Comparison of ENCODE assay signal across 9 cellular contexts in the genomic region with DNA sequence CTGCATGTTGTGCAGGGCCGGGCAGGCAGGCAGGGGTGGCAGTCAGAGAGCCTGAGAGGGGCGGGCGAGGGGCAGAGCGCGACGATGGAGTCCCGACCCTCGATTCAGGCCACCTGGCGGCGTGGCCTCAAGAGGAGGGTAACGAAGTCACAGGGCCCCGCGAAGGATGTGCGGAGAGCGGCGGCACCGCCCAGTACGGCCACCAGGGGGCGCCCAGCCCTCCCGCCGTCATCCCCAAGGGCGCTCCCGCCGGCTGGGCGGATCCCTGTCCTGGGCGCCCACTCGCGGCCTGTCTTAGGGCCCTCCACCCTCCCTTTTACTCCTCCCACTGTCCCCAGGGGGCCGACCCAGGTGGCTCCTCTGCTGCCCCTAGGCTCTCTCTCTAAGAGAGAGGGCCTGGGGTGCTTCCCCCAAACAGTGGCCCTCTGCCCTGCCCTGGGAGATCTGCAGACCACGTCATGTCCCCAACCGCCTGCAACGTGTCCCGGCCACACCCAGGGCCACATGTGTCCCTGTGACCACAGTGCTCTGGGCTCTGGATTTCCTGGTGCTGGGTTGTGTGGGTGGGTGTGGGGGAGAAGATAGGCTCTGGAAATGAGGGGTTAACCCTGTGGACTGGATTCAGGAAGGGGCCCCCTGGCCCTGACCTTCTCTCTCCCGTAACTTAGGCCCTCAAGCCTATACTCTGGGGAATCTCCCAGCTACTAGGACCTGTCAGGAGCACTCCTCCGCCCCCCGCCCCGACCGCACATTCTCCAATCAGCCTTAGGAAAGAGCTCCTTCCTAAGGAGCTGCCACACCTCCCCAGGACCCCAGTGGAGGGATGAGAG. TPM values are rescaled to one million over a fixed set of nuclear protein-coding genes. Genes with fewer than 3 reads are reported as not detected.
DNase-seq lines count a peak whose midpoint lies in the region; ATAC-seq and TF ChIP-seq lines count a peak whose summit lies in the region.
"Had no signal": no experiment of that assay in that cellular context is flagged by ENCODE, and none has a peak within 500 bp of the region (broad histone marks: within the 10 kb centered on the region; RNA-seq: fewer than 3 reads in every experiment).

No MANE protein-coding gene starts in this region.

- no peaks in the 10 kb centered on the region for H3K27me3 ChIP-seq in CD4-positive, alpha-beta memory T cell (ENCODE audit: insufficient read depth, low read length)
- H3K27me3 ChIP-seq in HL-60 (ENCODE audit: insufficient read depth, poor library complexity, severe bottlenecking): no peaks in the 10 kb centered on the region
- no peaks in the 10 kb centered on the region for H3K27me3 ChIP-seq in Panc1 (ENCODE audit: control insufficient read depth, insufficient read depth, low read length)

- peak overlapping the region; percentile 85 to 92 (median 88) for H3K4me3 Mint-ChIP-seq in CD4-positive, alpha-beta memory T cell
- no peak overlapping the region for H3K4me3 Mint-ChIP-seq in neural crest cell
- peak overlapping the region; percentile 73 for H3K4me3 Mint-ChIP-seq in stimulated activated naive CD8-positive, alpha-beta T cell treated with anti-CD3 and anti-CD28 coated beads, Interleukin-15, Interleukin-2, amounts not matched to agents 100 ng/mL and 50 ng/mL, for 24 hours

- peak overlapping the region; percentile 73 for H3K27ac ChIP-seq in CD4-positive, alpha-beta memory T cell (ENCODE audit: low read depth, low read length)
- H3K27ac ChIP-seq in HL-60 (replicated peaks) (peak overlapping the region; percentile 73), Panc1 (ENCODE audit: low read length) (peak overlapping the region; percentile 65)

- H3K36me3 ChIP-seq in CD4-positive, alpha-beta memory T cell (ENCODE audit: insufficient read depth, low read length): no peaks in the 10 kb centered on the region
- no peaks in the 10 kb centered on the region for H3K36me3 ChIP-seq in Panc1 (ENCODE audit: control insufficient read depth, insufficient read depth, low read length)

- intact Hi-C loops in CD4-positive, alpha-beta memory T cell (cut with micrococcal nuclease): loop anchor here (1.0 to 2.0 kb wide), 7 partner anchors 13 to 236 kb away; partner anchors contain the start of genes DDX28, DUS2 and PSMB10
- intact Hi-C loops in Panc1 (cut with micrococcal nuclease; ENCODE audit: unreplicated experiment): loop anchor here (5.0 kb wide), 1 partner anchor 49 kb away; no protein-coding TSS in a partner anchor

- DNase-seq in CD4-positive, alpha-beta memory T cell: peak; percentile 81 to 83 (median 81)
- DNase-seq in HL-60 (ENCODE audit: low read depth in 1 of 2, low spot score in 1 of 2) (peak; percentile 75 to 82), Panc1 (ENCODE audit: low read depth, low spot score) (no peak), activated T-helper 1 cell treated with Interleukin-2 at 50 U/mL for 16 hours (ENCODE audit: low read depth) (peak; percentile 74), fibroblast of mammary gland (ENCODE audit: low read depth) (peak; percentile 62), neural crest cell (ENCODE audit: low read depth, low spot score) (peak; percentile 77)

- H3K9me3 ChIP-seq in CD4-positive, alpha-beta memory T cell (ENCODE audit: control insufficient read depth in 1 of 2, low read length in 2 of 2): no peaks in the 10 kb centered on the region
- H3K9me3 ChIP-seq in Panc1 (ENCODE audit: control insufficient read depth, insufficient read depth, low read depth, low read length): no peaks in the 10 kb centered on the region

- H3K4me3 ChIP-seq in CD4-positive, alpha-beta memory T cell (ENCODE audit: low read length in 2 of 2): peak overlapping the region; percentile 17 to 70
- no peak overlapping the region for H3K4me3 ChIP-seq in HL-60 (replicated peaks; ENCODE audit: insufficient read depth, low read length)
- H3K4me3 ChIP-seq in Panc1 (ENCODE audit: low read depth in 2 of 2, low read length in 2 of 2): peak overlapping the region in 1 of 2 experiments; percentile 26; a peak in 2 of 4 replicates
- H3K4me3 ChIP-seq in fibroblast of mammary gland (ENCODE audit: control insufficient read depth, low read depth, low read length): peak overlapping the region; percentile 12

- H3K4me1 ChIP-seq in CD4-positive, alpha-beta memory T cell (ENCODE audit: insufficient read depth, low read length): peaks cover 45% of the 10 kb centered on the region
- peaks cover 4% of the 10 kb centered on the region; the same call in 1 of the 2 replicates for H3K4me1 ChIP-seq in Panc1 (ENCODE audit: control insufficient read depth, insufficient read depth, low read length)

- in situ Hi-C loops in Panc1 (cut with HindIII; ENCODE audit: low pct_unique_long_range_greater_than_20kb, low sequenced_read_pairs): no loop called here

- no TSS peak for BruUV-seq in Panc1 (replicated peaks; lab: Mats Ljungman, UMichigan)

- no peaks in the 10 kb centered on the region for H3K9me3 Mint-ChIP-seq in CD4-positive, alpha-beta memory T cell
- no peaks in the 10 kb centered on the region for H3K9me3 Mint-ChIP-seq in neural crest cell
- no peaks in the 10 kb centered on the region for H3K9me3 Mint-ChIP-seq in stimulated activated naive CD8-positive, alpha-beta T cell treated with anti-CD3 and anti-CD28 coated beads, Interleukin-15, Interleukin-2, amounts not matched to agents 100 ng/mL and 50 ng/mL, for 24 hours

- peaks cover 0 to 11% of the 10 kb centered on the region in 2 donors for H3K36me3 Mint-ChIP-seq in CD4-positive, alpha-beta memory T cell
- no peaks in the 10 kb centered on the region for H3K36me3 Mint-ChIP-seq in neural crest cell (ENCODE audit: low read depth)
- H3K36me3 Mint-ChIP-seq in stimulated activated naive CD8-positive, alpha-beta T cell treated with anti-CD3 and anti-CD28 coated beads, Interleukin-15, Interleukin-2, amounts not matched to agents 100 ng/mL and 50 ng/mL, for 24 hours (ENCODE audit: low read depth): no peaks in the 10 kb centered on the region

- peak overlapping the region; percentile 95 to 98 (median 96) for H3K27ac Mint-ChIP-seq in CD4-positive, alpha-beta memory T cell
- H3K27ac Mint-ChIP-seq in neural crest cell (ENCODE audit: unreplicated experiment): no peak overlapping the region
- peak overlapping the region; percentile 93 for H3K27ac Mint-ChIP-seq in stimulated activated naive CD8-positive, alpha-beta T cell treated with anti-CD3 and anti-CD28 coated beads, Interleukin-15, Interleukin-2, amounts not matched to agents 100 ng/mL and 50 ng/mL, for 24 hours

- CTCF ChIA-PET in CD4-positive, alpha-beta memory T cell (lab: Charles Lee; ENCODE audit: partially characterized antibody): interaction anchor here (0.6 to 2.9 kb wide), 19 partner anchors 9 to 472 kb away, joined by 3 to 45 read pairs (median 5); partner anchors contain the start of genes DDX28, DUS2 and NFATC3
- CTCF ChIA-PET in Panc1 (lab: Charles Lee): interaction anchor here (0.6 kb wide), 2 partner anchors 37 to 268 kb away, joined by 4 to 5 read pairs; no protein-coding TSS in a partner anchor

- TF ChIP-seq CTCF in HL-60 (IDR thresholded peaks at IDR 0.05; ENCODE audit: insufficient read depth, low read length) (peak; percentile 82), Panc1 (IDR thresholded peaks at IDR 0.05) (peak; percentile 96), fibroblast of mammary gland (conservative IDR thresholded peaks at IDR 0.05; ENCODE audit: control insufficient read depth, insufficient read depth, low read depth, low read length) (peak; percentile 64), neural crest cell (conservative IDR thresholded peaks at IDR 0.05) (peak; percentile 100)

- no peaks in the 10 kb centered on the region for H3K27me3 Mint-ChIP-seq in CD4-positive, alpha-beta memory T cell
- no peaks in the 10 kb centered on the region for H3K27me3 Mint-ChIP-seq in neural crest cell (ENCODE audit: low read depth)
- H3K27me3 Mint-ChIP-seq in stimulated activated naive CD8-positive, alpha-beta T cell treated with anti-CD3 and anti-CD28 coated beads, Interleukin-15, Interleukin-2, amounts not matched to agents 100 ng/mL and 50 ng/mL, for 24 hours: no peaks in the 10 kb centered on the region

- H3K4me1 Mint-ChIP-seq in CD4-positive, alpha-beta memory T cell: peaks cover 16 to 53% (median 35%) of the 10 kb centered on the region in 4 donors
- no peaks in the 10 kb centered on the region for H3K4me1 Mint-ChIP-seq in neural crest cell
- H3K4me1 Mint-ChIP-seq in stimulated activated naive CD8-positive, alpha-beta T cell treated with anti-CD3 and anti-CD28 coated beads, Interleukin-15, Interleukin-2, amounts not matched to agents 100 ng/mL and 50 ng/mL, for 24 hours (ENCODE audit: low read depth): peaks cover 45% of the 10 kb centered on the region

- POLR2A ChIA-PET in CD4-positive, alpha-beta memory T cell (lab: Charles Lee; ENCODE audit: partially characterized antibody): interaction anchor here (0.7 to 3.3 kb wide), 9 partner anchors 9 to 92 kb away, joined by 3 to 35 read pairs (median 4); partner anchors contain the start of genes DDX28, DUS2 and NFATC3
- POLR2A ChIA-PET in Panc1 (lab: Charles Lee): interaction anchor here (0.6 kb wide), 1 partner anchor 26 kb away, joined by 3 read pairs; no protein-coding TSS in a partner anchor

- ATAC-seq in GM19455 (IDR thresholded peaks at IDR 0.05; ENCODE audit: unreplicated experiment) (peak; percentile 74), Panc1 (peak; percentile 96)

RNA-seq across cellular contexts. Expression of gene DPEP2, which starts 5.9 kb away (rescaled TPM):
- 100 to 1,000 TPM; 106 to 119 TPM for total RNA-seq in CD4-positive, alpha-beta memory T cell
- polyA plus RNA-seq in CD4-positive, alpha-beta memory T cell: 10 to 100 TPM; 46.9 to 58.8 TPM
- total RNA-seq in Panc1 (2021; ENCODE audit: unreplicated experiment) (not detected), neural crest cell (not detected in 2 replicates)
- not detected for polyA plus RNA-seq in Panc1 (2012; ENCODE audit: insufficient read length)

RNA-seq across cellular contexts. Expression of gene DPEP3, which starts 13.1 kb away (rescaled TPM):
- 1 to 10 TPM in 1 of 2 experiments, under 1 TPM in 1; 0.91 to 1.2 TPM for total RNA-seq in CD4-positive, alpha-beta memory T cell
- polyA plus RNA-seq in CD4-positive, alpha-beta memory T cell: not detected
- total RNA-seq in Panc1 (2021; ENCODE audit: unreplicated experiment): not detected
- not detected for polyA plus RNA-seq in Panc1 (2012; ENCODE audit: insufficient read length)
- not detected in 2 replicates for total RNA-seq in neural crest cell

RNA-seq across cellular contexts. Expression of gene DPEP2NB, which starts 22.3 kb away (rescaled TPM):
- not detected for total RNA-seq in CD4-positive, alpha-beta memory T cell
- polyA plus RNA-seq in CD4-positive, alpha-beta memory T cell: not detected
- total RNA-seq in Panc1 (2021; ENCODE audit: unreplicated experiment): not detected
- not detected for polyA plus RNA-seq in Panc1 (2012; ENCODE audit: insufficient read length)
- total RNA-seq in neural crest cell: not detected in 2 replicates
- polyA plus RNA-seq: adipose tissue had no signal

RNA-seq across cellular contexts. Expression of gene SLC12A4, which starts 25.0 kb away (rescaled TPM):
- 10 to 100 TPM; 33.2 to 33.5 TPM for total RNA-seq in CD4-positive, alpha-beta memory T cell
- 1 to 10 TPM; 4.0 to 5.1 TPM for polyA plus RNA-seq in CD4-positive, alpha-beta memory T cell
- 31.8 TPM for total RNA-seq in Panc1 (2021; ENCODE audit: unreplicated experiment)
- 42.0 TPM for polyA plus RNA-seq in Panc1 (2012; ENCODE audit: insufficient read length)
- 36.0 and 36.8 TPM in 2 replicates for total RNA-seq in neural crest cell

RNA-seq across cellular contexts. Expression of gene DDX28, which starts 29.6 kb away (rescaled TPM):
- total RNA-seq in CD4-positive, alpha-beta memory T cell: 10 to 100 TPM; 16.1 to 17.0 TPM
- 10 to 100 TPM; 36.0 to 55.8 TPM for polyA plus RNA-seq in CD4-positive, alpha-beta memory T cell
- total RNA-seq in Panc1 (2021; ENCODE audit: unreplicated experiment) (8.4 TPM), neural crest cell (12.5 and 13.3 TPM in 2 replicates)
- polyA plus RNA-seq in Panc1 (2012; ENCODE audit: insufficient read length): 7.3 TPM

Comparison
In these comparisons a context has a peak if more than half of its experiments do, and no peak if none do; other contexts are left out.
1. RNA of gene DPEP2, which starts 5.9 kb away (total RNA-seq): 106 to 119 TPM in CD4-positive, alpha-beta memory T cell; not detected in Panc1 (single experiment) and not detected in neural crest cell; every median in the first group is over 10 times any median in the second.
2. Peak in every context shown above with its lines, with median percentiles within 50 percentile points of each other: H3K27ac ChIP-seq and CTCF ChIP-seq.